19 cellular contexts compared by ENCODE assay signal in the genomic region with DNA sequence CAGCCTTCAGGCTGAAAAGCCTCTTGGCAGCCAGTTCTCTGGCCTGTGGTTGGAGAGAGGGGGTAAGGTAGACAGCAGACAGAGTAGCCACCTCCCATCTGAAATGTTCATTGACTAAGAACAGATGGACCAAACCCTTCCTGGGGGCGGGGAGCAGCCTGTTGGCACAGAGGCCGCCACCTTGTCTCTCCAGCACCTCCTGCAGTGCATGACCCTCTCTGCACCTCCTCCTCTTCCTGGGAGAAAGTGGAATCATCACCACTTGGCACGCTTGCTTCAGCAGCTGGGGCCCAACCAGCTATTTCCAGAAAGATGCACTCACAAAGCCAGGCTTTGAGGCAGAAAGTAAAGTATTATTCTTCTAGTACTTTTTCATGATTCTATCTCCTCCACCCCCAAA.
DNase-seq lines count a peak whose midpoint lies in the region; ATAC-seq, FAIRE-seq and TF ChIP-seq lines count a peak whose summit lies in the region.
"Had no signal": no experiment of that assay in that cellular context is flagged by ENCODE, and none has a peak within 500 bp of the region (broad histone marks: within the 10 kb centered on the region; RNA-seq: fewer than 3 reads in every experiment).

No MANE protein-coding gene starts in this region.

- no peak overlapping the region for H3K4me3 ChIP-seq in BE2C (ENCODE audit: low read depth, low read length)
- H3K4me3 ChIP-seq in RWPE2 (ENCODE audit: severe bottlenecking), result no peak overlapping the region
- no peak overlapping the region for H3K4me3 ChIP-seq in keratinocyte (ENCODE audit: control insufficient read depth in 2 of 3, extremely low read depth in 1 of 3, insufficient read depth in 2 of 3, low read depth in 1 of 3, low read length in 3 of 3)
- H3K4me3 ChIP-seq: BLaER1, GM12878, heart left ventricle, pancreas had no signal

- H2AFZ ChIP-seq in keratinocyte (ENCODE audit: control insufficient read depth, low read length), result no peak overlapping the region

- H3K4me1 ChIP-seq in BE2C (no peaks in the 10 kb centered on the region), RWPE2 (ENCODE audit: insufficient read depth, poor library complexity, severe bottlenecking) (no peaks in the 10 kb centered on the region), keratinocyte (ENCODE audit: control insufficient read depth, extremely low read depth, insufficient read depth, low read length) (no peaks in the 10 kb centered on the region)
- H3K4me1 ChIP-seq: BLaER1, heart left ventricle, pancreas had no signal

- no peak overlapping the region for H3K4me2 ChIP-seq in keratinocyte (ENCODE audit: control insufficient read depth, extremely low read depth, insufficient read depth, low read depth, low read length)
- H3K4me2 ChIP-seq: BLaER1, SK-N-SH had no signal

- H3K9me3 ChIP-seq in BE2C (no peaks in the 10 kb centered on the region), RWPE2 (ENCODE audit: severe bottlenecking) (no peaks in the 10 kb centered on the region), keratinocyte (ENCODE audit: control insufficient read depth, low read depth, low read length) (no peaks in the 10 kb centered on the region)
- H3K9me3 ChIP-seq: heart left ventricle, pancreas, SK-N-SH had no signal

- H3K27ac ChIP-seq in RWPE2 (ENCODE audit: poor library complexity, severe bottlenecking) (no peak overlapping the region), keratinocyte (ENCODE audit: control insufficient read depth, insufficient read depth, low read length) (no peak overlapping the region)
- H3K27ac ChIP-seq: BLaER1, heart left ventricle, pancreas had no signal

- no peak for FAIRE-seq in H54 (lab: Jason Lieb, UNC)
- FAIRE-seq in keratinocyte (lab: Jason Lieb, UNC), result no peak
- FAIRE-seq: endothelial cell of umbilical vein, GM12878, pancreas had no signal

- TF ChIP-seq CTCF in BE2C (IDR thresholded peaks at IDR 0.05; ENCODE audit: low read depth, low read length) (peak; percentile 28), RWPE2 (IDR thresholded peaks at IDR 0.05; ENCODE audit: poor library complexity, severe bottlenecking) (peak; percentile 30), keratinocyte (optimal IDR thresholded peaks at IDR 0.05 in 1 of 3, IDR thresholded peaks at IDR 0.05 in 1 of 3, conservative IDR thresholded peaks at IDR 0.05 in 1 of 3; ENCODE audit: extremely low read depth in 1 of 3, insufficient read depth in 2 of 3, low read length in 3 of 3) (peak in 2 of 3 experiments; percentile 49 to 51)

- H3K9ac ChIP-seq in keratinocyte (ENCODE audit: control insufficient read depth, extremely low read depth, insufficient read depth, low read length), result no peak overlapping the region
- H3K9ac ChIP-seq: BLaER1, SK-N-SH had no signal

- H3K27me3 ChIP-seq in BE2C, result no peaks in the 10 kb centered on the region
- H3K27me3 ChIP-seq in RWPE2 (ENCODE audit: insufficient read depth, poor library complexity, severe bottlenecking), result no peaks in the 10 kb centered on the region
- H3K27me3 ChIP-seq in keratinocyte (ENCODE audit: control insufficient read depth, extremely low read depth, insufficient read depth, low read length), result peaks cover 3% of the 10 kb centered on the region
- H3K27me3 ChIP-seq: BLaER1, heart left ventricle, pancreas had no signal

- H3K36me3 ChIP-seq in BE2C (no peaks in the 10 kb centered on the region), RWPE2 (ENCODE audit: low read depth) (no peaks in the 10 kb centered on the region), keratinocyte (ENCODE audit: control insufficient read depth in 2 of 2, extremely low read depth in 1 of 2, insufficient read depth in 2 of 2, low read length in 2 of 2) (no peaks in the 10 kb centered on the region)
- H3K36me3 ChIP-seq: BLaER1, heart left ventricle, pancreas had no signal

- ATAC-seq in RWPE2 (ENCODE audit: low read depth), result peak; percentile 22; the same call in 1 of the 3 replicates
- ATAC-seq in HG03097 (IDR thresholded peaks at IDR 0.05; ENCODE audit: low FRiP score, unreplicated experiment), result no peak
- ATAC-seq: GM12878, heart left ventricle, pancreas had no signal

- H3K9me1 ChIP-seq in keratinocyte (ENCODE audit: control insufficient read depth, extremely low read depth, insufficient read depth, low read length), result no peaks in the 10 kb centered on the region

- dilution Hi-C loops in keratinocyte (cut with MboI; ENCODE audit: extremely low pct_ligation_motif_present, low sequenced_read_pairs), result no loop called here

- DNase-seq in BE2C (no peak), H54 (ENCODE audit: insufficient read length, low spot score) (peak; percentile 12), RWPE2 (ENCODE audit: low spot score) (no peak), keratinocyte (ENCODE audit: low read depth, low spot score) (no peak), SKM-1 (lab: John Stamatoyannopoulos, UW; ENCODE audit: unreplicated experiment) (no peak), NCI-H1930 (lab: John Stamatoyannopoulos, UW) (no peak)
- DNase-seq: activated CD4-positive, alpha-beta T cell treated with anti-CD3 and anti-CD28 coated beads, Interleukin-2, amount 50 U/mL, for 48 hours; amniotic stem cell; DND-41; heart left ventricle; Kasumi-1; kidney glomerular epithelial cell; NCI-H1694 treated with DMSO at 0.1 percent for 48 hours; pancreas; SK-N-SH had no signal

- TF ChIP-seq POLR2A in H54 (IDR thresholded peaks at IDR 0.05; ENCODE audit: low read depth, low read length), result no peak

- H4K20me1 ChIP-seq in keratinocyte (ENCODE audit: control insufficient read depth, extremely low read depth, insufficient read depth, low read length), result no peaks in the 10 kb centered on the region
- H4K20me1 ChIP-seq: BLaER1 had no signal

- H3K79me2 ChIP-seq in keratinocyte (ENCODE audit: control insufficient read depth, insufficient read depth, low read length), result no peaks in the 10 kb centered on the region
